ENCODE assay signal across 9 cellular contexts in the genomic region with DNA sequence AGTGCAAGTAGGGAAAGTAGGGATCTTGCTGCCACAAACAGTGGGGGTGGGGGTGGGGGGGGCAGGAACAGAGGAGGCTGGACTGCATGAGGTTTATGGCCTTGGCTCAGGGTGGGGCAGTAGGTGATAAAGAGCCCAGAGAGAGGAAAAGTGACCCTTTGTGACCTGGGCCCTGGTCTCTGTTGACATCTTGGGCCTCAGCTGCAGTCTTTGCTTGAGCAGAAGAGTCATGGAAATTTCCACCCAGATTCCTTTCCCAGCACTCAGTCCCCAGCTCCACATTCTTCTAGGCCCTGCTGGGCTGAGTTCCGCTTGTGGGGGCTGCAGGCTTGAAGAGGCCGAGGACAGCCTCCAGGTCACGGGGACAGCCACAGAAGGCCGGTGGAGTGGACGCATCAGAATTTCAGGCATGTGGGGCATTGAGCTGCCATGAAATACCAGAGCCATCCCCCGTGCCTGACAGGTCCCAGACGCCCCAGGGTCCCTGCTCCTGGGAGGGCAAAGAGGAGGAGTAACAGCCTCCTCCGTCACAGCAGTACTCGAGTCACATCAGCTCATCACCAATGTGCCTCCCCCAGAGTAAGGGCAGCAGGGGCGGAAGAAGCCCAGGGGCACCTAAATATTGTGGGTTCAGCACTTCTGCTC.
DNase-seq lines count a peak whose midpoint lies in the region; ATAC-seq lines count a peak whose summit lies in the region.
"Had no signal": no experiment of that assay in that cellular context is flagged by ENCODE, and none has a peak within 500 bp of the region (broad histone marks: within the 10 kb centered on the region; RNA-seq: fewer than 3 reads in every experiment).

No MANE protein-coding gene starts in this region.

- H3K27ac ChIP-seq in subcutaneous abdominal adipose tissue (ENCODE audit: low read depth, low read length), result peak overlapping the region; percentile 99

- H3K9me3 ChIP-seq in subcutaneous abdominal adipose tissue (ENCODE audit: control insufficient read depth in 5 of 5, low read length in 5 of 5), result no peaks in the 10 kb centered on the region

- no peak for ATAC-seq in HG03045 (IDR thresholded peaks at IDR 0.05; ENCODE audit: unreplicated experiment)

- DNase-seq in HS-27A (ENCODE audit: low read depth) (peak; percentile 95), cerebellar cortex (ENCODE audit: low spot score) (peak; percentile 97), left kidney (ENCODE audit: low read depth, low spot score) (peak; percentile 89), COLO829 (ENCODE audit: low spot score) (no peak), NCI-H146 treated with DMSO at 0.1 percent for 48 hours (lab: John Stamatoyannopoulos, UW; ENCODE audit: unreplicated experiment) (no peak)
- DNase-seq in activated naive CD4-positive, alpha-beta T cell (lab: John Stamatoyannopoulos, UW), result no peak
- DNase-seq: activated CD4-positive, CD25-positive, alpha-beta regulatory T cell treated with anti-CD3 and anti-CD28 coated beads, Interleukin-2, amount 50 U/mL, for 72 hours had no signal

- peak overlapping the region in 3 of 5 donors; percentile 19 to 29 (median 22) for H3K4me3 ChIP-seq in subcutaneous abdominal adipose tissue (ENCODE audit: low read depth in 1 of 5, low read length in 5 of 5)

- H3K9ac ChIP-seq in subcutaneous abdominal adipose tissue (ENCODE audit: low read length in 5 of 5), result peak overlapping the region; percentile 23 to 94 (median 75)

- H3K4me1 ChIP-seq in subcutaneous abdominal adipose tissue (ENCODE audit: control insufficient read depth in 5 of 5, insufficient read depth in 5 of 5, low read length in 5 of 5), result peaks cover 51 to 93% (median 89%) of the 10 kb centered on the region in 5 donors

- H3K36me3 ChIP-seq in subcutaneous abdominal adipose tissue (ENCODE audit: control insufficient read depth in 5 of 5, insufficient read depth in 5 of 5, low read length in 5 of 5), result no peaks in the 10 kb centered on the region

- H3K27me3 ChIP-seq in subcutaneous abdominal adipose tissue (ENCODE audit: control insufficient read depth in 5 of 5, insufficient read depth in 4 of 5, low read length in 5 of 5), result peaks cover 0 to 4% (median 0%) of the 10 kb centered on the region in 5 donors

Comparison
In these comparisons a context has a peak if more than half of its experiments do, and no peak if none do; other contexts are left out.
1. DNase-seq: peak in HS-27A (single experiment), cerebellar cortex (single experiment) and left kidney (single experiment); none in activated naive CD4-positive, alpha-beta T cell (0 of 4), COLO829 (single experiment) and NCI-H146 treated with DMSO at 0.1 percent for 48 hours (single experiment).